ENCODE assay signal across 8 cellular contexts in genomic region chr1:152034654-152035405, GRCh38. TPM values are rescaled to one million over a fixed set of nuclear protein-coding genes. Genes with fewer than 3 reads are reported as not detected.
DNase-seq lines count a peak whose midpoint lies in the region; TF ChIP-seq lines count a peak whose summit lies in the region.

No MANE protein-coding gene starts in this region.

- TF ChIP-seq CTCF in WI38 (IDR thresholded peaks at IDR 0.05; ENCODE audit: low read depth, low read length), result peak; percentile 68
- peak; percentile 82 for TF ChIP-seq CTCF in choroid plexus epithelial cell (conservative IDR thresholded peaks at IDR 0.05; ENCODE audit: low read depth, low read length)
- peak in 1 of 3 donors; percentile 41 for TF ChIP-seq CTCF in lower leg skin (IDR thresholded peaks at IDR 0.05)

- peak; percentile 74 for DNase-seq in DMS53 treated with DMSO at 0.1 percent for 48 hours (lab: John Stamatoyannopoulos, UW; ENCODE audit: unreplicated experiment)
- DNase-seq in H4 (ENCODE audit: low spot score), result peak; percentile 83
- DNase-seq in NCI-H1694 treated with DMSO at 0.1 percent for 48 hours (lab: John Stamatoyannopoulos, UW), result peak; percentile 35
- DNase-seq in choroid plexus epithelial cell (ENCODE audit: low read depth), result peak; percentile 77
- DNase-seq in lower leg skin (ENCODE audit: low spot score in 2 of 2), result peak; percentile 15 to 89
- peak; percentile 53 to 55 for DNase-seq in stimulated activated CD8-positive, alpha-beta memory T cell treated with anti-CD3 and anti-CD28 coated beads, Interleukin-15, amount 100 ng/mL, for 48 hours (ENCODE audit: low read depth in 2 of 2)
- no peak for DNase-seq in posterior cingulate gyrus

- WGBS in lower leg skin, 2 donors, result 3 to 5% methylated on average over 8 of the region's 8 CpGs

- intact Hi-C loops in lower leg skin (cut with DNase I; ENCODE audit: low total_unique reads) (no loop called here), posterior cingulate gyrus (cut with DNase I) (no loop called here)

- TF ChIP-seq POLR2A in lower leg skin (IDR thresholded peaks at IDR 0.05), result no peak

- H3K4me3 ChIP-seq in WI38 (ENCODE audit: low read depth, low read length) (peak overlapping the region; percentile 79), choroid plexus epithelial cell (ENCODE audit: low read depth, low read length) (peak overlapping the region; percentile 85), lower leg skin (ENCODE audit: low read depth, poor library complexity, severe bottlenecking) (peak overlapping the region; percentile 73)

RNA-seq across cellular contexts. Expression of gene S100A11, which starts 2.0 kb away (rescaled TPM):
- 377 and 488 TPM in 2 replicates for total RNA-seq in H4 (2014; rRNA removed; shearing (Covaris generic))
- total RNA-seq in lower leg skin, result 100 to 1,000 TPM; 394 to 516 (median 448) TPM

RNA-seq across cellular contexts. Expression of gene S100A10, which starts 41.2 kb away (rescaled TPM):
- total RNA-seq in H4 (2014; rRNA removed; shearing (Covaris generic)), result 58.6 and 87.8 TPM in 2 replicates
- total RNA-seq in lower leg skin, result 100 to 1,000 TPM in 2 of 4 donors, 10 to 100 TPM in 2; 74.8 to 153 (median 102) TPM

RNA-seq across cellular contexts. Expression of gene TCHHL1, which starts 54.0 kb away (rescaled TPM):
- total RNA-seq in H4 (2014; rRNA removed; shearing (Covaris generic)), result not detected in 2 replicates
- 1 to 10 TPM in 1 of 4 donors, not detected in 3; 6.6 TPM for total RNA-seq in lower leg skin

Comparison
In these comparisons a context has a peak if more than half of its experiments do, and no peak if none do; other contexts are left out.
1. DNase-seq: peak in DMS53 treated with DMSO at 0.1 percent for 48 hours (single experiment), H4 (single experiment), NCI-H1694 treated with DMSO at 0.1 percent for 48 hours (single experiment), choroid plexus epithelial cell (single experiment), lower leg skin (2 of 2) and stimulated activated CD8-positive, alpha-beta memory T cell treated with anti-CD3 and anti-CD28 coated beads, Interleukin-15, amount 100 ng/mL, for 48 hours (2 of 2); none in posterior cingulate gyrus (0 of 10).
2. Peak in every context shown above with its lines, with median percentiles within 50 percentile points of each other: H3K4me3 ChIP-seq.